ENCODE assay signal across 15 cellular contexts in genomic region chr17:74807925-74808324, GRCh38. TPM values are rescaled to one million over a fixed set of nuclear protein-coding genes. Genes with fewer than 3 reads are reported as not detected.
DNase-seq lines count a peak whose midpoint lies in the region; ATAC-seq and TF ChIP-seq lines count a peak whose summit lies in the region.
"Had no signal": no experiment of that assay in that cellular context is flagged by ENCODE, and none has a peak within 500 bp of the region (broad histone marks: within the 10 kb centered on the region; RNA-seq: fewer than 3 reads in every experiment).

No MANE protein-coding gene starts in this region.

- no peaks in the 10 kb centered on the region for H3K27me3 Mint-ChIP-seq in effector memory CD8-positive, alpha-beta T cell
- H3K27me3 Mint-ChIP-seq: naive thymus-derived CD4-positive, alpha-beta T cell had no signal

- H3K4me1 Mint-ChIP-seq in effector memory CD8-positive, alpha-beta T cell (ENCODE audit: low read depth in 2 of 2), result peaks cover 1 to 3% of the 10 kb centered on the region in 2 donors

- H4K20me1 ChIP-seq in BLaER1 treated with 17β-estradiol and CSF1 and Interleukin-3, amounts not matched to agents 10 nM and 100 nM, result peaks cover 12 to 100% (median 94%) of the 10 kb centered on the region in 11 experiments; a peak in 20 of 22 replicates

- peaks cover 49 to 80% (median 59%) of the 10 kb centered on the region in 10 experiments for H3K4me1 ChIP-seq in BLaER1 treated with 17β-estradiol and CSF1 and Interleukin-3, amounts not matched to agents 10 nM and 100 nM

- no peaks in the 10 kb centered on the region for H3K27me3 ChIP-seq in BLaER1 treated with 17β-estradiol and CSF1 and Interleukin-3, amounts not matched to agents 10 nM and 100 nM
- H3K27me3 ChIP-seq: esophagus squamous epithelium, left lung had no signal

- no peaks in the 10 kb centered on the region for H3K9me3 ChIP-seq in BLaER1 treated with 17β-estradiol and CSF1 and Interleukin-3, amounts not matched to agents 10 nM and 100 nM (replicated peaks in 1 of 11)
- H3K9me3 ChIP-seq: esophagus squamous epithelium, left lung had no signal

- H3K36me3 ChIP-seq in BLaER1 treated with 17β-estradiol and CSF1 and Interleukin-3, amounts not matched to agents 10 nM and 100 nM, result peaks cover 0 to 91% (median 68%) of the 10 kb centered on the region in 11 experiments; a peak in 19 of 22 replicates

- no peak overlapping the region for H3K4me3 ChIP-seq in BLaER1 treated with 17β-estradiol and CSF1 and Interleukin-3, amounts not matched to agents 10 nM and 100 nM
- H3K4me3 ChIP-seq: esophagus squamous epithelium, left lung had no signal

- TF ChIP-seq POLR2A in GM18505 (IDR thresholded peaks at IDR 0.05; ENCODE audit: borderline replicate concordance, extremely low read depth, insufficient read depth, insufficient read length), result no peak

- 0 out of 22 replicates have a peak overlapping the region, but pooled peaks of 1 of the 11 experiments have one; percentile 11 for H3K9ac ChIP-seq in BLaER1 treated with 17β-estradiol and CSF1 and Interleukin-3, amounts not matched to agents 10 nM and 100 nM

- no peak overlapping the region for H3K4me3 Mint-ChIP-seq in effector memory CD8-positive, alpha-beta T cell
- H3K4me3 Mint-ChIP-seq: activated T-helper 1 cell treated with anti-CD3 and anti-CD28 coated beads, Interleukin-12 subunit alpha, Interleukin-12 subunit beta, Interleukin-2, Interleukin-4 antibody, amounts not matched to agents 30 ng/mL and 10 ng/mL and 1 ng/mL, durations not matched to agents 14 hours and 24 hours and 36 hours; naive thymus-derived CD4-positive, alpha-beta T cell; T-helper 1 cell treated with Interleukin-12 subunit alpha and Interleukin-12 subunit beta and Interleukin-4 antibody, amounts not matched to agents 30 μg/mL and 1 μg/mL, for 36 hours had no signal

- peak overlapping the region; percentile 44 to 77 (median 65) for H3K4me2 ChIP-seq in BLaER1 treated with 17β-estradiol and CSF1 and Interleukin-3, amounts not matched to agents 10 nM and 100 nM

- DNase-seq in LHCN-M2 (ENCODE audit: low read depth), result peak; percentile 18
- peak; percentile 98 for DNase-seq in NCI-H446 treated with DMSO at 0.1 percent for 48 hours (lab: John Stamatoyannopoulos, UW)
- DNase-seq in astrocyte of the hippocampus (ENCODE audit: low read depth, low spot score), result peak; percentile 56
- no peak for DNase-seq in HUDEP-2 (lab: John Stamatoyannopoulos, UW; ENCODE audit: unreplicated experiment in 76 of 76)
- no peak for DNase-seq in effector memory CD8-positive, alpha-beta T cell
- DNase-seq: activated CD4-positive, alpha-beta T cell treated with anti-CD3 and anti-CD28 coated beads, Interleukin-2, amount 50 U/mL, for 48 hours; esophagus squamous epithelium; left lung; naive thymus-derived CD4-positive, alpha-beta T cell had no signal

- no peak for ATAC-seq in GM19351 (IDR thresholded peaks at IDR 0.05; ENCODE audit: unreplicated experiment)
- ATAC-seq in effector memory CD8-positive, alpha-beta T cell (replicated peaks), result no peak
- no peak for ATAC-seq in GM18505 (IDR thresholded peaks at IDR 0.05; ENCODE audit: unreplicated experiment)
- ATAC-seq: left lung; naive thymus-derived CD4-positive, alpha-beta T cell had no signal

- H3K27ac ChIP-seq in BLaER1 treated with 17β-estradiol and CSF1 and Interleukin-3, amounts not matched to agents 10 nM and 100 nM, result no peak overlapping the region
- H3K27ac ChIP-seq: esophagus squamous epithelium, left lung had no signal

- H3K9me3 Mint-ChIP-seq in effector memory CD8-positive, alpha-beta T cell, result no peaks in the 10 kb centered on the region
- H3K9me3 Mint-ChIP-seq: activated T-helper 1 cell treated with anti-CD3 and anti-CD28 coated beads, Interleukin-12 subunit alpha, Interleukin-12 subunit beta, Interleukin-2, Interleukin-4 antibody, amounts not matched to agents 30 ng/mL and 10 ng/mL and 1 ng/mL, durations not matched to agents 14 hours and 24 hours and 36 hours; naive thymus-derived CD4-positive, alpha-beta T cell; T-helper 1 cell treated with Interleukin-12 subunit alpha and Interleukin-12 subunit beta and Interleukin-4 antibody, amounts not matched to agents 30 μg/mL and 1 μg/mL, for 36 hours had no signal

- H3K36me3 Mint-ChIP-seq in effector memory CD8-positive, alpha-beta T cell (ENCODE audit: insufficient read depth), result peaks cover 17% of the 10 kb centered on the region

- no peak overlapping the region for H3K27ac Mint-ChIP-seq in effector memory CD8-positive, alpha-beta T cell
- H3K27ac Mint-ChIP-seq: activated T-helper 1 cell treated with anti-CD3 and anti-CD28 coated beads, Interleukin-12 subunit alpha, Interleukin-12 subunit beta, Interleukin-2, Interleukin-4 antibody, amounts not matched to agents 30 ng/mL and 10 ng/mL and 1 ng/mL, durations not matched to agents 14 hours and 24 hours and 36 hours; T-helper 1 cell treated with Interleukin-12 subunit alpha and Interleukin-12 subunit beta and Interleukin-4 antibody, amounts not matched to agents 30 μg/mL and 1 μg/mL, for 36 hours had no signal

RNA-seq across cellular contexts. Expression of gene NAT9, which starts 31.8 kb away (rescaled TPM):
- 35.5 and 39.1 TPM in 2 replicates for total RNA-seq in LHCN-M2 (2014; rRNA removed)
- 43.9 TPM for polyA plus RNA-seq in LHCN-M2 (2012)

RNA-seq across cellular contexts. Expression of gene GRIN2C, which starts 51.8 kb away (rescaled TPM):
- total RNA-seq in LHCN-M2 (2014; rRNA removed), result 0.06 TPM in 1 of 2 replicates, not detected in the other
- polyA plus RNA-seq in LHCN-M2 (2012), result 0.05 TPM
- total RNA-seq: dermis microvascular lymphatic vessel endothelial cell had no signal
- polyA plus RNA-seq: naive thymus-derived CD4-positive, alpha-beta T cell had no signal

RNA-seq across cellular contexts. Expression of gene NHERF1, which starts 59.5 kb away (rescaled TPM):
- total RNA-seq in LHCN-M2 (2014; rRNA removed), result 97.6 and 119 TPM in 2 replicates
- polyA plus RNA-seq in LHCN-M2 (2012), result 98.4 TPM

Comparison
In these comparisons a context has a peak if more than half of its experiments do, and no peak if none do; other contexts are left out.
1. DNase-seq: peak in LHCN-M2 (single experiment), NCI-H446 treated with DMSO at 0.1 percent for 48 hours (single experiment) and astrocyte of the hippocampus (single experiment); none in HUDEP-2 (0 of 76) and effector memory CD8-positive, alpha-beta T cell (0 of 3).